26 cellular contexts compared by ENCODE assay signal in genomic region chr2:30400151-30400954, GRCh38. TPM values are rescaled to one million over a fixed set of nuclear protein-coding genes. Genes with fewer than 3 reads are reported as not detected.
DNase-seq lines count a peak whose midpoint lies in the region; ATAC-seq, FAIRE-seq and TF ChIP-seq lines count a peak whose summit lies in the region.
"Had no signal": no experiment of that assay in that cellular context is flagged by ENCODE, and none has a peak within 500 bp of the region (broad histone marks: within the 10 kb centered on the region; RNA-seq: fewer than 3 reads in every experiment).

No MANE protein-coding gene starts in this region.

- TF ChIP-seq POLR2A in K562 (conservative IDR thresholded peaks at IDR 0.05): no peak

- H3K79me2 ChIP-seq in K562 (ENCODE audit: control insufficient read depth, insufficient read depth, low read length) (no peaks in the 10 kb centered on the region), trophoblast cell (ENCODE audit: control insufficient read depth, insufficient read depth, low read length, poor library complexity) (no peaks in the 10 kb centered on the region)

- H2BK120ac ChIP-seq in trophoblast cell (ENCODE audit: insufficient read depth, low read length, poor library complexity): no peak overlapping the region

- H4K20me1 ChIP-seq in K562 (replicated peaks; ENCODE audit: control insufficient read depth, insufficient read depth, low read length): no peaks in the 10 kb centered on the region

- H3K9me3 ChIP-seq in K562 (replicated peaks; ENCODE audit: control insufficient read depth, insufficient read depth, low read depth, low read length): no peaks in the 10 kb centered on the region
- peaks cover 2% of the 10 kb centered on the region for H3K9me3 ChIP-seq in trophoblast cell (ENCODE audit: insufficient read depth, low read depth, low read length)
- H3K9me3 ChIP-seq: colonic mucosa, right lobe of liver had no signal

- no peak for TF ChIP-seq EP300 in K562 (IDR thresholded peaks at IDR 0.05; ENCODE audit: low read length)

- no peaks in the 10 kb centered on the region for H3K9me1 ChIP-seq in K562 (ENCODE audit: control insufficient read depth, insufficient read depth, low read length)

- peak; percentile 50 for ATAC-seq in K562
- no peak for ATAC-seq in GM18867 (IDR thresholded peaks at IDR 0.05; ENCODE audit: unreplicated experiment)
- ATAC-seq in HG03039 (IDR thresholded peaks at IDR 0.05; ENCODE audit: unreplicated experiment): no peak
- ATAC-seq: activated CD8-positive, alpha-beta T cell treated with anti-CD3 and anti-CD28 coated beads for 36 hours; Panc1; right lobe of liver; stimulated activated naive CD8-positive, alpha-beta T cell treated with anti-CD3 and anti-CD28 coated beads, Interleukin-15, amount 100 ng/mL, for 72 hours had no signal

- no TSS peak for BruUV-seq in K562 (replicated peaks; lab: Mats Ljungman, UMichigan)

- no peak for TF ChIP-seq RAD21 in K562 (CRISPR knock-in tag; conservative IDR thresholded peaks at IDR 0.05 in 1 of 2, IDR thresholded peaks at IDR 0.05 in 1 of 2)

- CTCF ChIA-PET in K562 (lab: Yijun Ruan, JAX; ENCODE audit: low intra/inter-chr PET ratio): no interaction called here

- H3K14ac ChIP-seq in trophoblast cell (ENCODE audit: low read length): no peak overlapping the region

- intact Hi-C loops in K562 (cut with micrococcal nuclease): no loop called here

- WGBS in K562 (ENCODE audit: insufficient coverage, low coverage, missing lambda C conversion rate): 7% methylated on average over 10 of the region's 11 CpGs
- no CpG with 5 or more reads among the region's 11 CpGs for WGBS in trophoblast cell (ENCODE audit: extremely low coverage, insufficient coverage, insufficient read length)

- H2BK5ac ChIP-seq in trophoblast cell (ENCODE audit: low read depth, low read length, poor library complexity): no peak overlapping the region

- peak overlapping the region; percentile 25 for H4K91ac ChIP-seq in trophoblast cell (ENCODE audit: low read depth, low read length)

- no peak overlapping the region for H4K12ac ChIP-seq in trophoblast cell (ENCODE audit: low read depth, low read length)

- TF ChIP-seq CTCF in K562 (IDR thresholded peaks at IDR 0.05 in 2 of 3, conservative IDR thresholded peaks at IDR 0.05 in 1 of 3; ENCODE audit: insufficient read depth in 2 of 3, low read depth in 1 of 3, low read length in 3 of 3): no peak

- H3K9ac ChIP-seq in K562 (ENCODE audit: insufficient read depth in 1 of 2, low read depth in 2 of 2, low read length in 2 of 2) (no peak overlapping the region), trophoblast cell (ENCODE audit: low read length) (no peak overlapping the region)

- no peak overlapping the region for H2BK12ac ChIP-seq in trophoblast cell (ENCODE audit: low read length)

- H2AK5ac ChIP-seq in trophoblast cell (ENCODE audit: low read length): no peak overlapping the region

- DNase-seq in AG08395 (ENCODE audit: low spot score) (peak; percentile 31), DMS79 treated with DMSO at 0.1 percent for 48 hours (lab: John Stamatoyannopoulos, UW) (peak; percentile 39), K562 (ENCODE audit: extremely low read depth in 1 of 4, low spot score in 3 of 4) (no peak), trophoblast cell (no peak), HuH-7 (ENCODE audit: low spot score) (no peak)
- DNase-seq: activated CD8-positive, alpha-beta T cell treated with anti-CD3 and anti-CD28 coated beads for 36 hours; anterior cingulate cortex; colonic mucosa; COR-L47; effector memory CD4-positive, alpha-beta T cell; glutamatergic neuron; GOT3; mesenchymal stem cell; NCI-H1105; NCI-H2029; NCI-H446; NCI-H748 treated with DMSO at 0.1 percent for 48 hours; right lobe of liver; SHP77 treated with DMSO at 0.1 percent for 48 hours; stimulated activated naive CD8-positive, alpha-beta T cell treated with anti-CD3 and anti-CD28 coated beads, Interleukin-15, amount 100 ng/mL, for 72 hours had no signal

- in situ Hi-C loops in K562 (cut with MboI): no loop called here

- POLR2A ChIA-PET in K562 (lab: Yijun Ruan, JAX): interaction anchor here (0.6 to 1.0 kb wide), 3 partner anchors 11 to 340 kb away, joined by 3 to 4 read pairs (median 4); no protein-coding TSS in a partner anchor

- H3K27me3 ChIP-seq in K562 (ENCODE audit: control insufficient read depth in 2 of 2, insufficient read depth in 2 of 2, low read length in 2 of 2): peaks cover 33% of the 10 kb centered on the region in 2 experiments
- H3K27me3 ChIP-seq in trophoblast cell (ENCODE audit: insufficient read depth, low read length): no peaks in the 10 kb centered on the region
- H3K27me3 ChIP-seq: colonic mucosa, right lobe of liver had no signal

- H3K4me1 ChIP-seq in K562 (replicated peaks in 1 of 2; ENCODE audit: control insufficient read depth in 2 of 2, insufficient read depth in 2 of 2, low read length in 2 of 2) (no peaks in the 10 kb centered on the region), trophoblast cell (ENCODE audit: control insufficient read depth in 1 of 2, insufficient read depth in 2 of 2, low read length in 2 of 2) (peaks cover 5 to 6% of the 10 kb centered on the region in 2 experiments)
- H3K4me1 ChIP-seq: right lobe of liver had no signal

- no peaks in the 10 kb centered on the region for H3K36me3 ChIP-seq in K562 (ENCODE audit: control insufficient read depth, insufficient read depth, low read length)
- H3K36me3 ChIP-seq in trophoblast cell (ENCODE audit: control insufficient read depth in 1 of 2, insufficient read depth in 2 of 2, low read length in 2 of 2): no peaks in the 10 kb centered on the region
- H3K36me3 ChIP-seq: colonic mucosa, right lobe of liver had no signal

- no peak overlapping the region for H3K18ac ChIP-seq in trophoblast cell (ENCODE audit: low read length)

- no peak overlapping the region for H3K4me3 ChIP-seq in K562
- no peak overlapping the region for H3K4me3 ChIP-seq in trophoblast cell (ENCODE audit: low read depth, low read length)
- H3K4me3 ChIP-seq: colonic mucosa, right lobe of liver had no signal

- H4K8ac ChIP-seq in trophoblast cell (ENCODE audit: low read depth, low read length): no peak overlapping the region

- H2AFZ ChIP-seq in K562 (ENCODE audit: low read depth, low read length) (no peak overlapping the region), trophoblast cell (ENCODE audit: insufficient read depth, low read length, poor library complexity) (no peak overlapping the region)

- FAIRE-seq in K562 (lab: Jason Lieb, UNC): no peak
- FAIRE-seq: bronchial epithelial cell had no signal

- H3K27ac ChIP-seq in K562 (ENCODE audit: extremely low read depth, low read depth, low read length) (no peak overlapping the region), trophoblast cell (ENCODE audit: low read depth, low read length) (no peak overlapping the region)
- H3K27ac ChIP-seq: C4-2B, colonic mucosa, epithelial cell of prostate, right lobe of liver had no signal

- H3K23ac ChIP-seq in trophoblast cell (ENCODE audit: low read length): no peak overlapping the region

- H3K79me1 ChIP-seq in trophoblast cell (ENCODE audit: low read length): no peaks in the 10 kb centered on the region

- H3K4me2 ChIP-seq in K562 (ENCODE audit: insufficient read depth, low read length) (no peak overlapping the region), trophoblast cell (ENCODE audit: low read length) (no peak overlapping the region)

- H3K4ac ChIP-seq in trophoblast cell (ENCODE audit: low read depth, low read length): no peak overlapping the region

TF ChIP-seq in K562, 482 proteins besides CTCF, POLR2A, EP300 and RAD21 (continues in another document):
- peak; percentile 41; the same call in 1 of the 2 replicates for TF ChIP-seq ZNF584 (CRISPR knock-in tag; IDR thresholded peaks at IDR 0.05; ENCODE audit: low read depth)
- TF ChIP-seq ZNF395 (CRISPR knock-in tag; IDR thresholded peaks at IDR 0.05): 0 out of 2 replicates have a peak, but pooled peaks have one; percentile 27
- TF ChIP-seq ZNF589 (CRISPR knock-in tag; IDR thresholded peaks at IDR 0.05; ENCODE audit: low read depth): peak; percentile 59; the same call in 1 of the 2 replicates

RNA-seq across cellular contexts. Expression of gene LCLAT1, which starts 46.7 kb away (rescaled TPM):
- 59.6 and 95.0 TPM in 2 replicates for total RNA-seq in K562 (2011; cell fraction: chromatin; rRNA removed; ENCODE audit: low replicate concordance)
- 20.0 and 25.8 TPM in 2 replicates for total RNA-seq in K562 (2011; cell fraction: nucleolus; rRNA removed)
- total RNA-seq in K562 (2011; cell fraction: nucleoplasm; rRNA removed): 38.7 and 54.7 TPM in 2 replicates
- total RNA-seq in K562 (2014; rRNA removed): 12.1 and 12.2 TPM in 2 replicates
- total RNA-seq in K562 (2014; rRNA removed; fragmentation: Illumina TruSeq; extraction: Trizol): 27.0 and 27.1 TPM in 2 replicates
- total RNA-seq in K562 (2015; rRNA removed; fragmentation: Illumina TruSeq; extraction: Trizol): 21.5 and 22.9 TPM in 2 replicates
- total RNA-seq in K562 (2021): 28.6 and 29.7 TPM in 2 replicates
- 15.4 and 25.4 TPM in 2 replicates for polyA plus RNA-seq in K562 (2011; rRNA removed)
- polyA plus RNA-seq in K562 (2011; cell fraction: cytosol; rRNA removed): 7.2 and 9.5 TPM in 2 replicates
- polyA plus RNA-seq in K562 (2011; cell fraction: nucleus; rRNA removed): 7.9 and 10.6 TPM in 2 replicates
- 4.2 and 6.3 TPM in 2 replicates for polyA plus RNA-seq in K562 (2012)
- polyA plus RNA-seq in K562 (2014; fragmentation: Illumina TruSeq; extraction: Trizol): 10.3 and 12.8 TPM in 2 replicates
- polyA plus RNA-seq in K562 (2014; fragmentation: Nextera tagmentation; extraction: Ambion mirVana): 10 to 100 TPM; 29.4 to 63.3 TPM
- 8.9 and 12.6 TPM in 2 replicates for polyA plus RNA-seq in K562 (2014; rRNA removed)
- polyA minus RNA-seq in K562 (2011; rRNA and poly(A)+ RNA removed): 84.0 and 84.7 TPM in 2 replicates
- 17.6 and 25.5 TPM in 2 replicates for polyA minus RNA-seq in K562 (2011; cell fraction: cytosol; rRNA and poly(A)+ RNA removed)
- 28.4 and 38.2 TPM in 2 replicates for polyA minus RNA-seq in K562 (2011; cell fraction: nucleus; rRNA and poly(A)+ RNA removed)
- polyA plus RNA-seq in trophoblast cell (2013): 10.4 and 10.6 TPM in 2 replicates

Comparison
In these comparisons a context has a peak if more than half of its experiments do, and no peak if none do; other contexts are left out.
1. DNase-seq: peak in AG08395 (single experiment) and DMS79 treated with DMSO at 0.1 percent for 48 hours (single experiment); none in K562 (0 of 4), trophoblast cell (0 of 2) and HuH-7 (single experiment).